31 cellular contexts compared by ENCODE assay signal in genomic region chr4:119971763-119972162, GRCh38.
"Had no signal": no experiment of that assay in that cellular context is flagged by ENCODE, and none has a peak within 500 bp of the region (broad histone marks: within the 10 kb centered on the region; RNA-seq: fewer than 3 reads in every experiment).

No MANE protein-coding gene starts in this region.

- DNase-seq: activated CD4-positive, alpha-beta memory T cell treated with anti-CD3 and anti-CD28 coated beads for 36 hours; activated CD4-positive, alpha-beta T cell treated with anti-CD3 and anti-CD28 coated beads for 36 hours; activated CD4-positive, alpha-beta T cell treated with anti-CD3 and anti-CD28 coated beads, Interleukin-2, amount 10 ng/mL, durations not matched to agents 24 days and 14 days; activated CD4-positive, CD25-positive, alpha-beta regulatory T cell; activated CD4-positive, CD25-positive, alpha-beta regulatory T cell treated with anti-CD3 and anti-CD28 coated beads, Interleukin-2, amount 50 U/mL, for 72 hours; activated CD8-positive, alpha-beta memory T cell treated with anti-CD3 and anti-CD28 coated beads, Interleukin-2, amount 10 ng/mL, durations not matched to agents 7 days and 5 days; activated CD8-positive, alpha-beta memory T cell treated with anti-CD3 and anti-CD28 coated beads, Interleukin-2, amount 50 U/mL, for 4 hours; activated CD8-positive, alpha-beta T cell treated with anti-CD3 and anti-CD28 coated beads, Interleukin-2, amount 10 ng/mL, durations not matched to agents 7 days and 5 days; activated effector memory CD4-positive, alpha-beta T cell treated with anti-CD3 and anti-CD28 coated beads, Interleukin-2, amount 50 U/mL, for 16 hours; activated naive CD4-positive, alpha-beta T cell; activated naive CD4-positive, alpha-beta T cell treated with anti-CD3 and anti-CD28 coated beads, Interleukin-2, amount 10 ng/mL, durations not matched to agents 7 days and 5 days; activated naive CD8-positive, alpha-beta T cell treated with anti-CD3 and anti-CD28 coated beads, Interleukin-2, amount 10 ng/mL, durations not matched to agents 7 days and 5 days; activated T-cell treated with anti-CD3 and anti-CD28 coated beads, Interleukin-2, amount 50 U/mL, for 1 hour; activated T-cell treated with anti-CD3 and anti-CD28 coated beads, Interleukin-2, amount 50 U/mL, for 48 hours; amniotic stem cell; anterior cingulate cortex; brain microvascular endothelial cell; dorsolateral prefrontal cortex; effector memory CD4-positive, alpha-beta T cell; endodermal cell; erythroblast; glutamatergic neuron; heart left ventricle; T-helper 2 cell had no signal

- H3K36me3 ChIP-seq: brain microvascular endothelial cell, esophagus muscularis mucosa, heart left ventricle had no signal

- H3K27ac Mint-ChIP-seq: activated CD4-positive, alpha-beta memory T cell treated with anti-CD3 and anti-CD28 coated beads for 36 hours; activated CD4-positive, alpha-beta T cell treated with anti-CD3 and anti-CD28 coated beads for 36 hours; activated CD4-positive, alpha-beta T cell treated with anti-CD3 and anti-CD28 coated beads, Interleukin-2, amount 10 ng/mL, durations not matched to agents 24 days and 14 days; activated CD8-positive, alpha-beta memory T cell treated with anti-CD3 and anti-CD28 coated beads, Interleukin-2, amount 10 ng/mL, durations not matched to agents 7 days and 5 days; activated CD8-positive, alpha-beta T cell treated with anti-CD3 and anti-CD28 coated beads, Interleukin-2, amount 10 ng/mL, durations not matched to agents 7 days and 5 days; activated naive CD4-positive, alpha-beta T cell treated with anti-CD3 and anti-CD28 coated beads, Interleukin-2, amount 10 ng/mL, durations not matched to agents 7 days and 5 days; activated naive CD4-positive, alpha-beta T cell treated with anti-CD3 and anti-CD28 coated beads, Interleukin-2, amount 50 U/mL, for 72 hours; activated naive CD8-positive, alpha-beta T cell treated with anti-CD3 and anti-CD28 coated beads, Interleukin-2, amount 10 ng/mL, durations not matched to agents 7 days and 5 days; activated T-helper 1 cell treated with anti-CD3 and anti-CD28 coated beads, Interleukin-12 subunit alpha, Interleukin-12 subunit beta, Interleukin-2, Interleukin-4 antibody, amounts not matched to agents 30 ng/mL and 10 ng/mL and 1 ng/mL, durations not matched to agents 14 hours and 24 hours and 36 hours; activated T-helper 2 cell treated with anti-CD3 and anti-CD28 coated beads, Interferon-gamma antibody, Interleukin-2, Interleukin-4, amounts not matched to agents 10 μg/mL and 5 μg/mL and 100 μg/mL, durations not matched to agents 14 hours and 24 hours and 36 hours; dendritic cell treated with granulocyte-macrophage colony-stimulating factor and Interleukin-4, amounts not matched to agents 40 ng/mL and 50 ng/mL, for 4 days; endodermal cell had no signal

- H3K27ac ChIP-seq: brain microvascular endothelial cell, coronary artery, dorsolateral prefrontal cortex, esophagus muscularis mucosa had no signal

- H3K4me3 Mint-ChIP-seq: activated CD4-positive, alpha-beta memory T cell treated with anti-CD3 and anti-CD28 coated beads for 36 hours; activated CD4-positive, alpha-beta T cell treated with anti-CD3 and anti-CD28 coated beads for 36 hours; activated CD4-positive, alpha-beta T cell treated with anti-CD3 and anti-CD28 coated beads, Interleukin-2, amount 10 ng/mL, durations not matched to agents 24 days and 14 days; activated CD8-positive, alpha-beta memory T cell treated with anti-CD3 and anti-CD28 coated beads, Interleukin-2, amount 10 ng/mL, durations not matched to agents 7 days and 5 days; activated CD8-positive, alpha-beta T cell treated with anti-CD3 and anti-CD28 coated beads, Interleukin-2, amount 10 ng/mL, durations not matched to agents 7 days and 5 days; activated naive CD4-positive, alpha-beta T cell treated with anti-CD3 and anti-CD28 coated beads, Interleukin-2, amount 10 ng/mL, durations not matched to agents 7 days and 5 days; activated naive CD8-positive, alpha-beta T cell treated with anti-CD3 and anti-CD28 coated beads, Interleukin-2, amount 10 ng/mL, durations not matched to agents 7 days and 5 days; activated T-helper 1 cell treated with anti-CD3 and anti-CD28 coated beads, Interleukin-12 subunit alpha, Interleukin-12 subunit beta, Interleukin-2, Interleukin-4 antibody, amounts not matched to agents 30 ng/mL and 10 ng/mL and 1 ng/mL, durations not matched to agents 14 hours and 24 hours and 36 hours; central memory CD8-positive, alpha-beta T cell; dendritic cell treated with granulocyte-macrophage colony-stimulating factor and Interleukin-4, amounts not matched to agents 40 ng/mL and 50 ng/mL, for 4 days; endodermal cell had no signal

- H3K4me1 Mint-ChIP-seq: activated CD4-positive, alpha-beta T cell treated with anti-CD3 and anti-CD28 coated beads for 36 hours; activated naive CD4-positive, alpha-beta T cell treated with anti-CD3 and anti-CD28 coated beads, Interleukin-2, amount 10 ng/mL, durations not matched to agents 7 days and 5 days; central memory CD8-positive, alpha-beta T cell had no signal

- H3K4me3 ChIP-seq: coronary artery, dorsolateral prefrontal cortex, esophagus muscularis mucosa, heart left ventricle had no signal

- H3K27me3 ChIP-seq: brain microvascular endothelial cell, dorsolateral prefrontal cortex, esophagus muscularis mucosa, heart left ventricle had no signal

- H3K9me3 Mint-ChIP-seq: activated CD4-positive, alpha-beta memory T cell treated with anti-CD3 and anti-CD28 coated beads for 36 hours; activated CD4-positive, alpha-beta T cell treated with anti-CD3 and anti-CD28 coated beads, Interleukin-2, amount 10 ng/mL, durations not matched to agents 24 days and 14 days; activated naive CD4-positive, alpha-beta T cell treated with anti-CD3 and anti-CD28 coated beads, Interleukin-2, amount 10 ng/mL, durations not matched to agents 7 days and 5 days; activated naive CD4-positive, alpha-beta T cell treated with anti-CD3 and anti-CD28 coated beads, Interleukin-2, amount 50 U/mL, for 72 hours; activated naive CD8-positive, alpha-beta T cell treated with anti-CD3 and anti-CD28 coated beads, Interleukin-2, amount 10 ng/mL, durations not matched to agents 7 days and 5 days; activated T-helper 1 cell treated with anti-CD3 and anti-CD28 coated beads, Interleukin-12 subunit alpha, Interleukin-12 subunit beta, Interleukin-2, Interleukin-4 antibody, amounts not matched to agents 30 ng/mL and 10 ng/mL and 1 ng/mL, durations not matched to agents 14 hours and 24 hours and 36 hours; activated T-helper 2 cell treated with anti-CD3 and anti-CD28 coated beads, Interferon-gamma antibody, Interleukin-2, Interleukin-4, amounts not matched to agents 10 μg/mL and 5 μg/mL and 100 μg/mL, durations not matched to agents 14 hours and 24 hours and 36 hours; central memory CD8-positive, alpha-beta T cell; dendritic cell treated with granulocyte-macrophage colony-stimulating factor and Interleukin-4, amounts not matched to agents 40 ng/mL and 50 ng/mL, for 4 days; endodermal cell had no signal

- H3K36me3 Mint-ChIP-seq: activated CD4-positive, alpha-beta memory T cell treated with anti-CD3 and anti-CD28 coated beads for 36 hours; activated CD8-positive, alpha-beta memory T cell treated with anti-CD3 and anti-CD28 coated beads, Interleukin-2, amount 10 ng/mL, durations not matched to agents 7 days and 5 days; activated naive CD4-positive, alpha-beta T cell treated with anti-CD3 and anti-CD28 coated beads, Interleukin-2, amount 10 ng/mL, durations not matched to agents 7 days and 5 days; activated naive CD4-positive, alpha-beta T cell treated with anti-CD3 and anti-CD28 coated beads, Interleukin-2, amount 50 U/mL, for 72 hours; activated naive CD8-positive, alpha-beta T cell treated with anti-CD3 and anti-CD28 coated beads, Interleukin-2, amount 10 ng/mL, durations not matched to agents 7 days and 5 days had no signal

- H3K27me3 Mint-ChIP-seq: activated naive CD4-positive, alpha-beta T cell treated with anti-CD3 and anti-CD28 coated beads, Interleukin-2, amount 10 ng/mL, durations not matched to agents 7 days and 5 days; central memory CD8-positive, alpha-beta T cell; dendritic cell treated with granulocyte-macrophage colony-stimulating factor and Interleukin-4, amounts not matched to agents 40 ng/mL and 50 ng/mL, for 4 days had no signal

- ATAC-seq: activated CD4-positive, alpha-beta T cell treated with anti-CD3 and anti-CD28 coated beads for 36 hours; activated CD8-positive, alpha-beta memory T cell treated with anti-CD3 and anti-CD28 coated beads, Interleukin-2, amount 10 ng/mL, durations not matched to agents 7 days and 5 days; activated CD8-positive, alpha-beta T cell treated with anti-CD3 and anti-CD28 coated beads, Interleukin-2, amount 10 ng/mL, durations not matched to agents 7 days and 5 days; activated naive CD4-positive, alpha-beta T cell treated with anti-CD3 and anti-CD28 coated beads, Interleukin-2, amount 50 U/mL, for 72 hours; heart left ventricle had no signal

- H3K9me3 ChIP-seq: esophagus muscularis mucosa, heart left ventricle had no signal
